Comparison of ENCODE assay signal across 22 cellular contexts in the genomic region with DNA sequence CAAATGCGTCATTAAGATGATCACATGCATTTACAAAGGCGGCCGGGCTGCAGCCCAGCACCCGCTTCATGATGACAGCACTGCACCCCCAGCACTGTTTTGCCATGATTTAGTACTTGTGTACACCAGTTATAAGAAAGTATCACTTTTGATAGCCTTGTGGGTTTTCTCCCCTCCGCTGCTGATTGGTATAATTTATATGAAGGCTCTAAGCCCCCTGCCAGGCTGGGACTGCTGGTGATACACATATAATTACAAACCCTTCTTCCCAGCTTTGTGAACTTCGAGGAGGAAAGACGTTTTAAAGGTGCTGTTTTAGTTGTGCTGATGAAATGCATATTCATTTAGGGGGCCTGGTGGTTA.
"Had no signal": no experiment of that assay in that cellular context is flagged by ENCODE, and none has a peak within 500 bp of the region (broad histone marks: within the 10 kb centered on the region; RNA-seq: fewer than 3 reads in every experiment).

No MANE protein-coding gene starts in this region.

- H3K36me3 ChIP-seq: MG63, SJCRH30 had no signal

- H3K4me1 ChIP-seq: SJCRH30 had no signal

- H3K9me3 ChIP-seq: MG63, SJCRH30 had no signal

- H3K27ac ChIP-seq: HL-60, SJCRH30 had no signal

- H3K27me3 ChIP-seq: MG63 had no signal

- ATAC-seq: SK-N-SH treated with all-trans-retinoic acid at 6 μM for 48 hours had no signal

- DNase-seq: IMR-90, Karpas-422, KG1, MG63, NCI-H1092, NCI-H1105 treated with DMSO at 0.1 percent for 48 hours, NCI-H1436 treated with DMSO at 0.1 percent for 48 hours, NCI-H1694, NCI-H1930, NCI-H2081, NCI-H2107, NCI-H345, NCI-H446 treated with DMSO at 0.1 percent for 48 hours, NCI-H510A treated with DMSO at 0.1 percent for 48 hours, NCI-H526, NCI-H82, RPMI8226, SHP77, SJCRH30, T-helper 1 cell had no signal

- H3K4me3 ChIP-seq: MG63, SJCRH30 had no signal
